In the genomic region with DNA sequence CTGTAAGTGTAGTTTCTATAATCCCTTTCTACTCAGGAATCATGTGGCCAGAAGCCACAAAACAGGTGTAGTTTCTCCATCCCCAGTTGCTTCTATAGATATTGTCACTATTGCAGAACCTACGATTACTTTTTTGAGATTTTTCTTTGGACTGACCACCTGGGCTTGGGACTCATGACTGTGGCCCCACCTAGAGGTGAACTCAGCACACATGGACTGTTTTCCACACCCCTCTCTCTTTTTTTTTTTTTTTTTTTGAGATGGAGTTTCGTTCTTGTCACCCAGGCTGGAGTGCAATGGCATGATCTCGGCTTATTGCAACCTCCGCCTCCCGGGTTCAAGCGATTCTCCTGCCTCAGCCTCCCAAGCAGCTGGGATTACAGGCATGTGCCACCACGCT, we compare ENCODE assay signal across 2 cellular contexts.
TF ChIP-seq lines count a peak whose summit lies in the region.

No MANE protein-coding gene starts in this region.

TF ChIP-seq in HEK293, 187 proteins besides CTCF, POLR2A, EP300 and RAD21:
- peak; percentile 49 for TF ChIP-seq ZNF654 (tag by site-specific recombination; IDR thresholded peaks at IDR 0.05; ENCODE audit: low read depth)

TF ChIP-seq in GM12878, 131 proteins besides CTCF, POLR2A, EP300 and RAD21:
- 0 out of 2 replicates have a peak, but pooled peaks have one; percentile 16 for TF ChIP-seq RUNX3 (IDR thresholded peaks at IDR 0.05; ENCODE audit: low read length)
- TF ChIP-seq ZNF384 (IDR thresholded peaks at IDR 0.05; ENCODE audit: borderline replicate concordance, low read depth, low read length): peak; percentile 70; the same call in 1 of the 2 replicates
- peak; percentile 33; the same call in 1 of the 2 replicates for TF ChIP-seq SMC3 (IDR thresholded peaks at IDR 0.05; ENCODE audit: borderline replicate concordance, low read length)
